2 cellular contexts compared by ENCODE assay signal in the genomic region with DNA sequence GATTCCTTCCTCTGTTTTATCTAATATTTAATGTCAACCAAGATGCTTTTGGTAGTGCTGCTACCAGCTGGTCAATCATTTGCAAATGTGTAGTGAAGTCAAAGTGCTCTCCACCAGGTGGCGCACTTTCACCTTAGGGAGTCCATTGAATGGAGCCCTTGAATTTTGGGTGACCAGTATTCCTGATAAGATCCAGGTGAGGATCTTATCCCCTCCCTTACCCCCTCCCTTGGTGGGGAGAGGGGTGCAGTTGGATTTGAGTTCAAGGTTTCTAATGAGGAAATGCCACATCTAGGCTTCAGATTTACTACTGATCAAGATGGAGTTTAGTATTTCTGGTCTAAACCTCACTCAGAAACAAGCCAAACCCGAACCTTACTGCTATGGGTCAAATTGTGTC.
A peak's percentile ranks its signal among the peaks of the same experiment; 100 is the strongest.
TF ChIP-seq lines count a peak whose summit lies in the region.

No MANE protein-coding gene starts in this region.

TF ChIP-seq in HCT116, 20 proteins besides CTCF, POLR2A, EP300 and RAD21:
- TF ChIP-seq ZNF274 (IDR thresholded peaks at IDR 0.05; ENCODE audit: low read depth, low read length) (no peak), EZH2phosphoT487 (IDR thresholded peaks at IDR 0.05; ENCODE audit: borderline replicate concordance) (no peak), CBX3 (IDR thresholded peaks at IDR 0.05; ENCODE audit: low read depth) (peak; percentile 16; the same call in 1 of the 2 replicates), YY1 (IDR thresholded peaks at IDR 0.05; ENCODE audit: extremely low read depth, insufficient replicate concordance, low read depth, low read length) (peak; percentile 54), CEBPB (IDR thresholded peaks at IDR 0.05; ENCODE audit: low read depth) (no peak)

TF ChIP-seq in GM12878, 131 proteins besides CTCF, POLR2A, EP300 and RAD21 (continued from another document):
- TF ChIP-seq STAT3 (IDR thresholded peaks at IDR 0.05; ENCODE audit: low read depth, low read length), result no peak
- no peak for TF ChIP-seq KAT2A (conservative IDR thresholded peaks at IDR 0.05; ENCODE audit: control insufficient read depth, low read depth, low read length)
- TF ChIP-seq SIN3A (IDR thresholded peaks at IDR 0.05; ENCODE audit: low read depth, low read length), result no peak
- TF ChIP-seq ZSCAN29 (IDR thresholded peaks at IDR 0.05), result no peak
- 0 out of 2 replicates have a peak, but pooled peaks have one; percentile 19 for TF ChIP-seq TBL1XR1 (IDR thresholded peaks at IDR 0.05; ENCODE audit: low read depth, low read length)
- TF ChIP-seq SMC3 (IDR thresholded peaks at IDR 0.05; ENCODE audit: borderline replicate concordance, low read length), result peak; percentile 98
- TF ChIP-seq SMAD5 (IDR thresholded peaks at IDR 0.05; ENCODE audit: low read depth), result no peak
- no peak for TF ChIP-seq SRF (IDR thresholded peaks at IDR 0.05; ENCODE audit: low read depth in 2 of 2, low read length in 2 of 2)
- TF ChIP-seq BACH1 (IDR thresholded peaks at IDR 0.05; ENCODE audit: borderline replicate concordance), result no peak
- TF ChIP-seq ZBED1 (IDR thresholded peaks at IDR 0.05; ENCODE audit: borderline replicate concordance), result no peak
- TF ChIP-seq, protein P1, sequence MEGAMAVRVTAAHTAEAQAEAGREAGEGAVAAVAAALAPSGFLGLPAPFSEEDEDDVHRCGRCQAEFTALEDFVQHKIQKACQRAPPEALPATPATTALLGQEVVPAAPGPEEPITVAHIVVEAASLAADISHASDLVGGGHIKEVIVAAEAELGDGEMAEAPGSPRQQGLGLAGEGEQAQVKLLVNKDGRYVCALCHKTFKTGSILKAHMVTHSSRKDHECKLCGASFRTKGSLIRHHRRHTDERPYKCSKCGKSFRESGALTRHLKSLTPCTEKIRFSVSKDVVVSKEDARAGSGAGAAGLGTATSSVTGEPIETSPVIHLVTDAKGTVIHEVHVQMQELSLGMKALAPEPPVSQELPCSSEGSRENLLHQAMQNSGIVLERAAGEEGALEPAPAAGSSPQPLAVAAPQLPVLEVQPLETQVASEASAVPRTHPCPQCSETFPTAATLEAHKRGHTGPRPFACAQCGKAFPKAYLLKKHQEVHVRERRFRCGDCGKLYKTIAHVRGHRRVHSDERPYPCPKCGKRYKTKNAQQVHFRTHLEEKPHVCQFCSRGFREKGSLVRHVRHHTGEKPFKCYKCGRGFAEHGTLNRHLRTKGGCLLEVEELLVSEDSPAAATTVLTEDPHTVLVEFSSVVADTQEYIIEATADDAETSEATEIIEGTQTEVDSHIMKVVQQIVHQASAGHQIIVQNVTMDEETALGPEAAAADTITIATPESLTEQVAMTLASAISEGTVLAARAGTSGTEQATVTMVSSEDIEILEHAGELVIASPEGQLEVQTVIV (IDR thresholded peaks at IDR 0.05; ENCODE audit: borderline replicate concordance, partially characterized antibody), result no peak
- TF ChIP-seq ZNF274 (IDR thresholded peaks at IDR 0.05; ENCODE audit: insufficient read depth, insufficient read length), result no peak
- TF ChIP-seq, protein P2, sequence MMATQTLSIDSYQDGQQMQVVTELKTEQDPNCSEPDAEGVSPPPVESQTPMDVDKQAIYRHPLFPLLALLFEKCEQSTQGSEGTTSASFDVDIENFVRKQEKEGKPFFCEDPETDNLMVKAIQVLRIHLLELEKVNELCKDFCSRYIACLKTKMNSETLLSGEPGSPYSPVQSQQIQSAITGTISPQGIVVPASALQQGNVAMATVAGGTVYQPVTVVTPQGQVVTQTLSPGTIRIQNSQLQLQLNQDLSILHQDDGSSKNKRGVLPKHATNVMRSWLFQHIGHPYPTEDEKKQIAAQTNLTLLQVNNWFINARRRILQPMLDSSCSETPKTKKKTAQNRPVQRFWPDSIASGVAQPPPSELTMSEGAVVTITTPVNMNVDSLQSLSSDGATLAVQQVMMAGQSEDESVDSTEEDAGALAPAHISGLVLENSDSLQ (IDR thresholded peaks at IDR 0.05), result 0 out of 2 replicates have a peak, but pooled peaks have one; percentile 20
- TF ChIP-seq, protein P3, sequence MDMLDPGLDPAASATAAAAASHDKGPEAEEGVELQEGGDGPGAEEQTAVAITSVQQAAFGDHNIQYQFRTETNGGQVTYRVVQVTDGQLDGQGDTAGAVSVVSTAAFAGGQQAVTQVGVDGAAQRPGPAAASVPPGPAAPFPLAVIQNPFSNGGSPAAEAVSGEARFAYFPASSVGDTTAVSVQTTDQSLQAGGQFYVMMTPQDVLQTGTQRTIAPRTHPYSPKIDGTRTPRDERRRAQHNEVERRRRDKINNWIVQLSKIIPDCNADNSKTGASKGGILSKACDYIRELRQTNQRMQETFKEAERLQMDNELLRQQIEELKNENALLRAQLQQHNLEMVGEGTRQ (IDR thresholded peaks at IDR 0.05; ENCODE audit: borderline replicate concordance, low read depth, low read length), result no peak
- TF ChIP-seq EZH2 (IDR thresholded peaks at IDR 0.05; ENCODE audit: borderline replicate concordance, control insufficient read depth, low read depth, low read length), result no peak
- no peak for TF ChIP-seq BMI1 (IDR thresholded peaks at IDR 0.05; ENCODE audit: borderline replicate concordance)
- TF ChIP-seq, protein P4, sequence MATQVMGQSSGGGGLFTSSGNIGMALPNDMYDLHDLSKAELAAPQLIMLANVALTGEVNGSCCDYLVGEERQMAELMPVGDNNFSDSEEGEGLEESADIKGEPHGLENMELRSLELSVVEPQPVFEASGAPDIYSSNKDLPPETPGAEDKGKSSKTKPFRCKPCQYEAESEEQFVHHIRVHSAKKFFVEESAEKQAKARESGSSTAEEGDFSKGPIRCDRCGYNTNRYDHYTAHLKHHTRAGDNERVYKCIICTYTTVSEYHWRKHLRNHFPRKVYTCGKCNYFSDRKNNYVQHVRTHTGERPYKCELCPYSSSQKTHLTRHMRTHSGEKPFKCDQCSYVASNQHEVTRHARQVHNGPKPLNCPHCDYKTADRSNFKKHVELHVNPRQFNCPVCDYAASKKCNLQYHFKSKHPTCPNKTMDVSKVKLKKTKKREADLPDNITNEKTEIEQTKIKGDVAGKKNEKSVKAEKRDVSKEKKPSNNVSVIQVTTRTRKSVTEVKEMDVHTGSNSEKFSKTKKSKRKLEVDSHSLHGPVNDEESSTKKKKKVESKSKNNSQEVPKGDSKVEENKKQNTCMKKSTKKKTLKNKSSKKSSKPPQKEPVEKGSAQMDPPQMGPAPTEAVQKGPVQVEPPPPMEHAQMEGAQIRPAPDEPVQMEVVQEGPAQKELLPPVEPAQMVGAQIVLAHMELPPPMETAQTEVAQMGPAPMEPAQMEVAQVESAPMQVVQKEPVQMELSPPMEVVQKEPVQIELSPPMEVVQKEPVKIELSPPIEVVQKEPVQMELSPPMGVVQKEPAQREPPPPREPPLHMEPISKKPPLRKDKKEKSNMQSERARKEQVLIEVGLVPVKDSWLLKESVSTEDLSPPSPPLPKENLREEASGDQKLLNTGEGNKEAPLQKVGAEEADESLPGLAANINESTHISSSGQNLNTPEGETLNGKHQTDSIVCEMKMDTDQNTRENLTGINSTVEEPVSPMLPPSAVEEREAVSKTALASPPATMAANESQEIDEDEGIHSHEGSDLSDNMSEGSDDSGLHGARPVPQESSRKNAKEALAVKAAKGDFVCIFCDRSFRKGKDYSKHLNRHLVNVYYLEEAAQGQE (IDR thresholded peaks at IDR 0.05; ENCODE audit: low read depth, low read length), result no peak
- TF ChIP-seq YY1 (IDR thresholded peaks at IDR 0.05; ENCODE audit: low read depth, low read length), result peak; percentile 89
- TF ChIP-seq SMAD1 (IDR thresholded peaks at IDR 0.05; ENCODE audit: low read depth, partially characterized antibody), result no peak
- TF ChIP-seq RB1 (IDR thresholded peaks at IDR 0.05; ENCODE audit: borderline replicate concordance), result 0 out of 2 replicates have a peak, but pooled peaks have one; percentile 12
- TF ChIP-seq SIX5 (IDR thresholded peaks at IDR 0.05; ENCODE audit: low read depth, low read length, severe bottlenecking), result no peak
- TF ChIP-seq KLF5 (IDR thresholded peaks at IDR 0.05; ENCODE audit: partially characterized antibody), result no peak
- TF ChIP-seq GATAD2B (conservative IDR thresholded peaks at IDR 0.05; ENCODE audit: low read depth), result no peak
- TF ChIP-seq ZNF384 (IDR thresholded peaks at IDR 0.05; ENCODE audit: borderline replicate concordance, low read depth, low read length), result no peak
- no peak for TF ChIP-seq NFYA (IDR thresholded peaks at IDR 0.05; ENCODE audit: borderline replicate concordance, low read depth, low read length)
- TF ChIP-seq SREBF1 (IDR thresholded peaks at IDR 0.05; ENCODE audit: low read length), result 0 out of 2 replicates have a peak, but pooled peaks have one; percentile 24
- no peak for TF ChIP-seq NR2C2 (IDR thresholded peaks at IDR 0.05; ENCODE audit: borderline replicate concordance, control insufficient read depth, insufficient read length, low read depth)
- TF ChIP-seq, protein P5, sequence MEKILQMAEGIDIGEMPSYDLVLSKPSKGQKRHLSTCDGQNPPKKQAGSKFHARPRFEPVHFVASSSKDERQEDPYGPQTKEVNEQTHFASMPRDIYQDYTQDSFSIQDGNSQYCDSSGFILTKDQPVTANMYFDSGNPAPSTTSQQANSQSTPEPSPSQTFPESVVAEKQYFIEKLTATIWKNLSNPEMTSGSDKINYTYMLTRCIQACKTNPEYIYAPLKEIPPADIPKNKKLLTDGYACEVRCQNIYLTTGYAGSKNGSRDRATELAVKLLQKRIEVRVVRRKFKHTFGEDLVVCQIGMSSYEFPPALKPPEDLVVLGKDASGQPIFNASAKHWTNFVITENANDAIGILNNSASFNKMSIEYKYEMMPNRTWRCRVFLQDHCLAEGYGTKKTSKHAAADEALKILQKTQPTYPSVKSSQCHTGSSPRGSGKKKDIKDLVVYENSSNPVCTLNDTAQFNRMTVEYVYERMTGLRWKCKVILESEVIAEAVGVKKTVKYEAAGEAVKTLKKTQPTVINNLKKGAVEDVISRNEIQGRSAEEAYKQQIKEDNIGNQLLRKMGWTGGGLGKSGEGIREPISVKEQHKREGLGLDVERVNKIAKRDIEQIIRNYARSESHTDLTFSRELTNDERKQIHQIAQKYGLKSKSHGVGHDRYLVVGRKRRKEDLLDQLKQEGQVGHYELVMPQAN (conservative IDR thresholded peaks at IDR 0.05), result no peak
- TF ChIP-seq ZNF207 (IDR thresholded peaks at IDR 0.05; ENCODE audit: borderline replicate concordance), result no peak
- TF ChIP-seq TCF7 (IDR thresholded peaks at IDR 0.05; ENCODE audit: borderline replicate concordance), result no peak
- TF ChIP-seq STAT1 (conservative IDR thresholded peaks at IDR 0.05), result no peak
- TF ChIP-seq, protein P6, sequence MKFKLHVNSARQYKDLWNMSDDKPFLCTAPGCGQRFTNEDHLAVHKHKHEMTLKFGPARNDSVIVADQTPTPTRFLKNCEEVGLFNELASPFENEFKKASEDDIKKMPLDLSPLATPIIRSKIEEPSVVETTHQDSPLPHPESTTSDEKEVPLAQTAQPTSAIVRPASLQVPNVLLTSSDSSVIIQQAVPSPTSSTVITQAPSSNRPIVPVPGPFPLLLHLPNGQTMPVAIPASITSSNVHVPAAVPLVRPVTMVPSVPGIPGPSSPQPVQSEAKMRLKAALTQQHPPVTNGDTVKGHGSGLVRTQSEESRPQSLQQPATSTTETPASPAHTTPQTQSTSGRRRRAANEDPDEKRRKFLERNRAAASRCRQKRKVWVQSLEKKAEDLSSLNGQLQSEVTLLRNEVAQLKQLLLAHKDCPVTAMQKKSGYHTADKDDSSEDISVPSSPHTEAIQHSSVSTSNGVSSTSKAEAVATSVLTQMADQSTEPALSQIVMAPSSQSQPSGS (IDR thresholded peaks at IDR 0.05; ENCODE audit: low read length), result no peak
- TF ChIP-seq, protein P7, sequence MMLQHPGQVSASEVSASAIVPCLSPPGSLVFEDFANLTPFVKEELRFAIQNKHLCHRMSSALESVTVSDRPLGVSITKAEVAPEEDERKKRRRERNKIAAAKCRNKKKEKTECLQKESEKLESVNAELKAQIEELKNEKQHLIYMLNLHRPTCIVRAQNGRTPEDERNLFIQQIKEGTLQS (IDR thresholded peaks at IDR 0.05; ENCODE audit: borderline replicate concordance, extremely low read depth, low read depth, low read length), result no peak
- no peak for TF ChIP-seq ASH2L (IDR thresholded peaks at IDR 0.05; ENCODE audit: borderline replicate concordance, low read depth)
- no peak for TF ChIP-seq NRF1 (conservative IDR thresholded peaks at IDR 0.05; ENCODE audit: low read depth, low read length)
- TF ChIP-seq, protein P8, sequence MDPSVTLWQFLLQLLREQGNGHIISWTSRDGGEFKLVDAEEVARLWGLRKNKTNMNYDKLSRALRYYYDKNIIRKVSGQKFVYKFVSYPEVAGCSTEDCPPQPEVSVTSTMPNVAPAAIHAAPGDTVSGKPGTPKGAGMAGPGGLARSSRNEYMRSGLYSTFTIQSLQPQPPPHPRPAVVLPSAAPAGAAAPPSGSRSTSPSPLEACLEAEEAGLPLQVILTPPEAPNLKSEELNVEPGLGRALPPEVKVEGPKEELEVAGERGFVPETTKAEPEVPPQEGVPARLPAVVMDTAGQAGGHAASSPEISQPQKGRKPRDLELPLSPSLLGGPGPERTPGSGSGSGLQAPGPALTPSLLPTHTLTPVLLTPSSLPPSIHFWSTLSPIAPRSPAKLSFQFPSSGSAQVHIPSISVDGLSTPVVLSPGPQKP (IDR thresholded peaks at IDR 0.05; ENCODE audit: low read depth, low read length), result no peak
- TF ChIP-seq TAF1 (IDR thresholded peaks at IDR 0.05; ENCODE audit: borderline replicate concordance, low read depth, low read length), result no peak
- TF ChIP-seq SMARCA5 (IDR thresholded peaks at IDR 0.05), result no peak
- TF ChIP-seq CREB1 (IDR thresholded peaks at IDR 0.05; ENCODE audit: low read depth), result no peak
